Comparison of ENCODE assay signal across 13 cellular contexts in genomic region chr12:60977966-60978365, GRCh38.
DNase-seq lines count a peak whose midpoint lies in the region; ATAC-seq and TF ChIP-seq lines count a peak whose summit lies in the region.
"Had no signal": no experiment of that assay in that cellular context is flagged by ENCODE, and none has a peak within 500 bp of the region (broad histone marks: within the 10 kb centered on the region; RNA-seq: fewer than 3 reads in every experiment).

No MANE protein-coding gene starts in this region.

- H3K27me3 ChIP-seq in DND-41 (ENCODE audit: insufficient read depth, low read length, poor library complexity) (no peaks in the 10 kb centered on the region), ascending aorta (no peaks in the 10 kb centered on the region)

- no peak for ATAC-seq in DND-41 (ENCODE audit: insufficient read depth, low read depth)
- no peak for ATAC-seq in GM18861 (IDR thresholded peaks at IDR 0.05; ENCODE audit: unreplicated experiment)
- ATAC-seq: effector memory CD8-positive, alpha-beta T cell had no signal

- no peaks in the 10 kb centered on the region for H3K79me2 ChIP-seq in DND-41 (ENCODE audit: insufficient read depth, low read length)

- H3K27ac ChIP-seq in DND-41 (ENCODE audit: low read length): no peak overlapping the region
- no peak overlapping the region for H3K27ac ChIP-seq in ascending aorta
- H3K27ac ChIP-seq: HL-60 had no signal

- H3K4me1 ChIP-seq in DND-41 (ENCODE audit: insufficient read depth, low read length) (no peaks in the 10 kb centered on the region), ascending aorta (no peaks in the 10 kb centered on the region)

- no peak overlapping the region for H3K4me3 ChIP-seq in DND-41 (ENCODE audit: low read depth in 1 of 2, low read length in 2 of 2)
- no peak overlapping the region for H3K4me3 ChIP-seq in WI38 (ENCODE audit: low read depth, low read length)
- H3K4me3 ChIP-seq in ascending aorta: no peak overlapping the region

- no peak overlapping the region for H3K9ac ChIP-seq in DND-41 (ENCODE audit: low read depth, low read length)

- H3K9me3 ChIP-seq in DND-41 (ENCODE audit: insufficient read depth, low read length, severe bottlenecking) (no peaks in the 10 kb centered on the region), ascending aorta (no peaks in the 10 kb centered on the region)

- no peaks in the 10 kb centered on the region for H4K20me1 ChIP-seq in DND-41 (ENCODE audit: insufficient read depth, low read length)

- DNase-seq in DND-41 (no peak), LHCN-M2 (ENCODE audit: low read depth) (peak; percentile 53), midbrain (lab: John Stamatoyannopoulos, UW) (peak; percentile 4), amygdala (lab: John Stamatoyannopoulos, UW) (no peak), ascending aorta (ENCODE audit: low spot score in 2 of 2) (no peak), NOMO-1 (lab: John Stamatoyannopoulos, UW; ENCODE audit: unreplicated experiment in 2 of 2) (no peak)
- DNase-seq: activated CD4-positive, alpha-beta T cell treated with anti-CD3 and anti-CD28 coated beads for 4 hours; effector memory CD8-positive, alpha-beta T cell; NCI-H1092 treated with DMSO at 0.1 percent for 48 hours; SW 1271 had no signal

- H2AFZ ChIP-seq in DND-41 (ENCODE audit: low read depth, low read length): peak overlapping the region; percentile 31; the same call in 1 of the 2 replicates

- peak; percentile 26 for TF ChIP-seq CTCF in DND-41 (IDR thresholded peaks at IDR 0.05; ENCODE audit: borderline replicate concordance, extremely low read depth, low read length, poor library complexity, severe bottlenecking)
- TF ChIP-seq CTCF in WI38 (IDR thresholded peaks at IDR 0.05; ENCODE audit: low read depth, low read length): 0 out of 2 replicates have a peak, but pooled peaks have one; percentile 16
- no peak for TF ChIP-seq CTCF in ascending aorta (IDR thresholded peaks at IDR 0.05)

- intact Hi-C loops in ascending aorta (cut with DNase I): no loop called here

- no peaks in the 10 kb centered on the region for H3K36me3 ChIP-seq in DND-41 (ENCODE audit: insufficient read depth, low read length)
- H3K36me3 ChIP-seq in ascending aorta: no peaks in the 10 kb centered on the region

- H3K4me2 ChIP-seq in DND-41 (ENCODE audit: insufficient read depth, low read length): no peak overlapping the region

Comparison
In these comparisons a context has a peak if more than half of its experiments do, and no peak if none do; other contexts are left out.
1. DNase-seq: peak in LHCN-M2 (single experiment) and midbrain (single experiment); none in DND-41 (single experiment), amygdala (0 of 56), ascending aorta (0 of 2) and NOMO-1 (0 of 2).
2. CTCF ChIP-seq: peak in DND-41 (single experiment) and WI38 (single experiment); none in ascending aorta (0 of 3).